1 cellular context compared by ENCODE assay signal in the genomic region with DNA sequence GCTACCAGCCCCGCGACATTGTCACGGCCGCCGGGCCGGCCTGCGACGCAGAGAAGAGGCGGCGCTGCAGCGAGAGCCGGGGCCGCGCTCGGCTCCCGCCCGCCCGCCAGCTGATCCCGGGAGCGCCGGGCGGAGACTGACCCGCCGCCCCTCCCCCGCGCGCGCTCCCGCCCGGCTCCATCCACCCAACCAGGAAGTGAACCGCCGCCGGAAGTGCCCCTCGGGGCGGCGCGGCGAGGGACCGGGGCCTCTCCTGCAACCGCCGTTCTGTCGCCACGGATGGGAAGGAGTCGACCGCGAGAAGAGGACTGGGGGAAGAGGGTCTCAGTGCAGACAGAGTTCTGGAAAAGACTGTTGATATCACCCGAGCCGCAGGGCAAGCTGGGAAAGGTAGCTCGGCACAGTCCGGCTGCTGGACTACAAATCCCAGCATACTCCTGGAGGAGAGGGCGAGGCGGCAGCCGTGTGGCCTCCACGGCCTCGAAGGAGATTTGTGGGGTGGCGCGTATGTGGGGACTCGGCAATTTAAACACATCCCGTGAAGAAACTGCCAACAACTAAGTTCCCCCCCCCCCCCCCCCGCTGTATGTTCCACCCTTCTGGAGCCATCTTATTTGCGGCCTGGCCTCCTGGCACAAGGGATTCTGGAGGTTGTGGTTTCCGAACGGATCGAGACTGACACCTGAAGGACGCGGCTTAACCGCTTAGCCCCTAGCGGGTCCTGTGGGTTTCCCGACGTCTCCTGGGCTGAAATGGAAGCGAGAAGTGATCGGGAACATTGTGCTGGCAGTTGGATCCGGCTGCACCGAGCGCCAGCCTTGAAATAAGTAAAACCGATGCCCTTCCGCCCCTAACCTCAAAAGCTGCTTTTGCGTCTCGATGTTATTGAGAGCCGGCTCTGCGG.
TF ChIP-seq lines count a peak whose summit lies in the region.

Gene AAK1 (minus strand): TSS at position 138 of the 904 bp plus-strand sequence. CDS start 699 bp downstream, outside the sequence.

TF ChIP-seq in K562, 482 proteins besides CTCF, POLR2A, EP300 and RAD21 (continued from another document):
- no peak for TF ChIP-seq GTF3C2 (IDR thresholded peaks at IDR 0.05; ENCODE audit: borderline replicate concordance, extremely low read depth, insufficient read length)
- no peak for TF ChIP-seq NCOA6 (IDR thresholded peaks at IDR 0.05)
- no peak for TF ChIP-seq HMG20B (CRISPR knock-in tag; IDR thresholded peaks at IDR 0.05)
- no peak for TF ChIP-seq HDAC6 (IDR thresholded peaks at IDR 0.05; ENCODE audit: low read depth, low read length)
- TF ChIP-seq TSHZ1 (CRISPR knock-in tag; IDR thresholded peaks at IDR 0.05), result no peak
- 0 out of 2 replicates have a peak, but pooled peaks have one; percentile 35 for TF ChIP-seq ZNF444 (CRISPR knock-in tag; IDR thresholded peaks at IDR 0.05)
- no peak for TF ChIP-seq POLR3A (IDR thresholded peaks at IDR 0.05; ENCODE audit: borderline replicate concordance, extremely low read depth, insufficient read depth, insufficient read length)
- TF ChIP-seq SUPT5H (IDR thresholded peaks at IDR 0.05), result peak; percentile 86
- TF ChIP-seq ZNF57 (CRISPR knock-in tag; IDR thresholded peaks at IDR 0.05), result no peak
- no peak for TF ChIP-seq NUFIP1 (IDR thresholded peaks at IDR 0.05; ENCODE audit: partially characterized antibody)
- TF ChIP-seq PURB (CRISPR knock-in tag; IDR thresholded peaks at IDR 0.05; ENCODE audit: low read depth), result no peak
- TF ChIP-seq, protein P1, sequence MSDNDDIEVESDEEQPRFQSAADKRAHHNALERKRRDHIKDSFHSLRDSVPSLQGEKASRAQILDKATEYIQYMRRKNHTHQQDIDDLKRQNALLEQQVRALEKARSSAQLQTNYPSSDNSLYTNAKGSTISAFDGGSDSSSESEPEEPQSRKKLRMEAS (CRISPR knock-in tag; IDR thresholded peaks at IDR 0.05), result no peak; the same call in 1 of the 2 replicates
- no peak for TF ChIP-seq ZNF512 (tag; IDR thresholded peaks at IDR 0.05)
- no peak for TF ChIP-seq POU5F1 (IDR thresholded peaks at IDR 0.05; ENCODE audit: borderline replicate concordance, low read depth, low read length, partially characterized antibody)
TF ChIP-seq in K562: peak in this region for 133.
